Comparison of ENCODE assay signal across 8 cellular contexts in genomic region chr3:45551214-45552010, GRCh38. TPM values are rescaled to one million over a fixed set of nuclear protein-coding genes. Genes with fewer than 3 reads are reported as not detected.
DNase-seq lines count a peak whose midpoint lies in the region; ATAC-seq, FAIRE-seq and TF ChIP-seq lines count a peak whose summit lies in the region.

No MANE protein-coding gene starts in this region.

- TF ChIP-seq CTCF in dorsolateral prefrontal cortex (IDR thresholded peaks at IDR 0.05 in 54 of 56, conservative IDR thresholded peaks at IDR 0.05 in 2 of 56; ENCODE audit: low read depth in 1 of 56, partially characterized antibody in 56 of 56) (no peak), mesothelial cell of epicardium (IDR thresholded peaks at IDR 0.05; ENCODE audit: unreplicated experiment) (no peak)

- H3K4me3 ChIP-seq in dorsolateral prefrontal cortex = no peak overlapping the region

- peak; percentile 62 for FAIRE-seq in HTR-8/SVneo (lab: Jason Lieb, UNC)

- H3K4me1 Mint-ChIP-seq in mesothelial cell of epicardium = peaks cover 29% of the 10 kb centered on the region

- no peaks in the 10 kb centered on the region for H3K9me3 Mint-ChIP-seq in mesothelial cell of epicardium

- H3K27me3 ChIP-seq in dorsolateral prefrontal cortex = no peaks in the 10 kb centered on the region

- H3K27ac Mint-ChIP-seq in mesothelial cell of epicardium = peak overlapping the region; percentile 43

- no peak overlapping the region for H3K4me3 Mint-ChIP-seq in mesothelial cell of epicardium

- ATAC-seq in left lobe of liver = no peak

- intact Hi-C loops in dorsolateral prefrontal cortex (cut with DNase I) = no loop called here

- DNase-seq in A172 (ENCODE audit: low spot score) = peak; percentile 97
- peak; percentile 88 for DNase-seq in HTR-8/SVneo (ENCODE audit: insufficient read length, low spot score)
- peak in 7 of 10 donors; percentile 57 to 84 (median 73) for DNase-seq in dorsolateral prefrontal cortex
- DNase-seq in mesothelial cell of epicardium (ENCODE audit: low spot score in 2 of 2, unreplicated experiment in 2 of 2) = peak in 1 of 2 experiments; percentile 28
- no peak for DNase-seq in activated effector memory CD4-positive, alpha-beta T cell treated with anti-CD3 and anti-CD28 coated beads, Interleukin-2, amount 50 U/mL, for 16 hours
- no peak for DNase-seq in left lobe of liver (ENCODE audit: low spot score)
- no peak for DNase-seq in stimulated activated CD4-positive, alpha-beta T cell treated with anti-CD3 and anti-CD28 coated beads, Interleukin-1b, Interleukin-23, amount 100 ng/mL, for 48 hours
- no peak for DNase-seq in NCI-H82 (lab: John Stamatoyannopoulos, UW)

- peak overlapping the region in 3 of 59 donors; percentile 20 to 28 (median 20) for H3K27ac ChIP-seq in dorsolateral prefrontal cortex

- no peaks in the 10 kb centered on the region for H3K27me3 Mint-ChIP-seq in mesothelial cell of epicardium (ENCODE audit: low read depth)

- H3K36me3 Mint-ChIP-seq in mesothelial cell of epicardium = peaks cover 7% of the 10 kb centered on the region

RNA-seq across cellular contexts. Expression of gene LIMD1, which starts 43.1 kb away (rescaled TPM):
- 8.7 TPM in 2 replicates for total RNA-seq in A172 (2014; rRNA removed; shearing (Covaris generic))
- total RNA-seq in dorsolateral prefrontal cortex = 10 to 100 TPM in 48 of 120 experiments, 1 to 10 TPM in 72; 4.4 to 23.9 (median 9.4) TPM
- 27.8 to 28.7 TPM (median 27.8 TPM) in 3 replicates for total RNA-seq in mesothelial cell of epicardium
- total RNA-seq in left lobe of liver = 30.7 TPM

Comparison
In these comparisons a context has a peak if more than half of its experiments do, and no peak if none do; other contexts are left out.
1. DNase-seq: peak in A172 (single experiment), HTR-8/SVneo (single experiment) and dorsolateral prefrontal cortex (7 of 10); none in activated effector memory CD4-positive, alpha-beta T cell treated with anti-CD3 and anti-CD28 coated beads, Interleukin-2, amount 50 U/mL, for 16 hours (single experiment), left lobe of liver (single experiment), stimulated activated CD4-positive, alpha-beta T cell treated with anti-CD3 and anti-CD28 coated beads, Interleukin-1b, Interleukin-23, amount 100 ng/mL, for 48 hours (single experiment) and NCI-H82 (single experiment).